12 cellular contexts compared by ENCODE assay signal in genomic region chr17:73312887-73313286, GRCh38. TPM values are rescaled to one million over a fixed set of nuclear protein-coding genes. Genes with fewer than 3 reads are reported as not detected.
DNase-seq lines count a peak whose midpoint lies in the region; ATAC-seq, FAIRE-seq and TF ChIP-seq lines count a peak whose summit lies in the region.
"Not testable (repeated sequence)": the region's sequence is repeated elsewhere in the genome, so short reads cannot be mapped to it uniquely, and the experiment has no call there.
"Had no signal": no experiment of that assay in that cellular context is flagged by ENCODE, and none has a peak within 500 bp of the region (broad histone marks: within the 10 kb centered on the region; RNA-seq: fewer than 3 reads in every experiment).

No MANE protein-coding gene starts in this region.

- TF ChIP-seq EP300 in A549 (IDR thresholded peaks at IDR 0.05), result not testable (repeated sequence)

- not testable (repeated sequence) for H3K36me3 ChIP-seq in HEK293 (ENCODE audit: control insufficient read depth in 2 of 2, insufficient read depth in 1 of 2, low read length in 2 of 2); Peyer's patch; endocrine pancreas (ENCODE audit: control insufficient read depth, insufficient read depth, low read length); keratinocyte (ENCODE audit: control insufficient read depth in 2 of 2, extremely low read depth in 1 of 2, insufficient read depth in 2 of 2, low read length in 2 of 2); small intestine (ENCODE audit: control insufficient read depth in 2 of 2, insufficient read depth in 2 of 2, low read length in 2 of 2)

- H3K9me3 Mint-ChIP-seq in activated naive CD8-positive, alpha-beta T cell (ENCODE audit: low read depth); nephron: not testable (repeated sequence)

- not testable (repeated sequence) for DNase-seq in A549 (ENCODE audit: low read depth in 1 of 2, low spot score in 1 of 2); Peyer's patch; keratinocyte (ENCODE audit: low read depth, low spot score); small intestine

- TF ChIP-seq RAD21 in A549 (conservative IDR thresholded peaks at IDR 0.05 in 1 of 2, IDR thresholded peaks at IDR 0.05 in 1 of 2), result not testable (repeated sequence)

- not testable (repeated sequence) for H3K27me3 ChIP-seq in Peyer's patch; endocrine pancreas (ENCODE audit: control insufficient read depth, insufficient read depth, low read length); keratinocyte (ENCODE audit: control insufficient read depth, extremely low read depth, insufficient read depth, low read length); small intestine (ENCODE audit: control insufficient read depth in 2 of 2, insufficient read depth in 2 of 2, low read length in 2 of 2)

- not testable (repeated sequence) for H3K9me3 ChIP-seq in A549; HEK293 (ENCODE audit: control insufficient read depth, insufficient read depth, low read depth, low read length); Peyer's patch; endocrine pancreas (ENCODE audit: control insufficient read depth, low read length); keratinocyte (ENCODE audit: control insufficient read depth, low read depth, low read length); small intestine (ENCODE audit: control insufficient read depth, low read depth)

- H3K4me1 ChIP-seq in A549 (peaks cover 27% of the 10 kb centered on the region), HEK293 (ENCODE audit: control insufficient read depth, insufficient read depth, low read length) (peaks cover 19% of the 10 kb centered on the region), Peyer's patch (peaks cover 0 to 29% (median 6%) of the 10 kb centered on the region in 4 donors), keratinocyte (ENCODE audit: control insufficient read depth, extremely low read depth, insufficient read depth, low read length) (peaks cover 50% of the 10 kb centered on the region)
- not testable (repeated sequence) for H3K4me1 ChIP-seq in endocrine pancreas (ENCODE audit: control insufficient read depth, insufficient read depth, low read length); small intestine (ENCODE audit: control insufficient read depth in 2 of 2, insufficient read depth in 1 of 2, low read depth in 1 of 2, low read length in 1 of 2)

- peaks cover 13% of the 10 kb centered on the region for H3K4me1 Mint-ChIP-seq in activated naive CD8-positive, alpha-beta T cell (ENCODE audit: low read depth)
- peaks cover 41% of the 10 kb centered on the region for H3K4me1 Mint-ChIP-seq in nephron

- H4K20me1 ChIP-seq in keratinocyte (ENCODE audit: control insufficient read depth, extremely low read depth, insufficient read depth, low read length), result not testable (repeated sequence)

- H3K4me3 ChIP-seq in A549; HEK293 (ENCODE audit: low read depth, low read length); keratinocyte (ENCODE audit: control insufficient read depth in 2 of 3, extremely low read depth in 1 of 3, insufficient read depth in 2 of 3, low read depth in 1 of 3, low read length in 3 of 3); small intestine (ENCODE audit: low read depth in 1 of 2, low read length in 2 of 2): not testable (repeated sequence)
- peak overlapping the region in 1 of 4 donors; percentile 93 for H3K4me3 ChIP-seq in Peyer's patch
- H3K4me3 ChIP-seq in endocrine pancreas (ENCODE audit: control insufficient read depth, insufficient read depth, low read length), result peak overlapping the region; percentile 50

- 84% methylated on average over 11 of the region's 11 CpGs for WGBS in A549 (ENCODE audit: missing lambda C conversion rate)
- 70 to 79% (median 75%) methylated on average over 10 to 11 of the region's 11 CpGs for WGBS in small intestine, 3 donors

- not testable (repeated sequence) for TF ChIP-seq POLR2A in A549 (IDR thresholded peaks at IDR 0.05; ENCODE audit: low read length); Peyer's patch (IDR thresholded peaks at IDR 0.05)

- not testable (repeated sequence) for H3K27me3 Mint-ChIP-seq in activated naive CD8-positive, alpha-beta T cell; nephron (ENCODE audit: low read depth)

- not testable (repeated sequence) for H3K9me1 ChIP-seq in keratinocyte (ENCODE audit: control insufficient read depth, extremely low read depth, insufficient read depth, low read length)

- H3K79me2 ChIP-seq in keratinocyte (ENCODE audit: control insufficient read depth, insufficient read depth, low read length), result peaks cover 15% of the 10 kb centered on the region

- not testable (repeated sequence) for H3K27ac Mint-ChIP-seq in activated naive CD8-positive, alpha-beta T cell
- peak overlapping the region in 1 of 3 experiments; percentile 83 for H3K27ac Mint-ChIP-seq in nephron

- TF ChIP-seq CTCF in A549 (IDR thresholded peaks at IDR 0.05); HEK293 (tag by site-specific recombination; IDR thresholded peaks at IDR 0.05); Peyer's patch (IDR thresholded peaks at IDR 0.05); keratinocyte (optimal IDR thresholded peaks at IDR 0.05 in 1 of 3, IDR thresholded peaks at IDR 0.05 in 1 of 3, conservative IDR thresholded peaks at IDR 0.05 in 1 of 3; ENCODE audit: extremely low read depth in 1 of 3, insufficient read depth in 2 of 3, low read length in 3 of 3); nephron (IDR thresholded peaks at IDR 0.05; ENCODE audit: unreplicated experiment in 3 of 3): not testable (repeated sequence)

- peak overlapping the region; percentile 88 for H3K4me2 ChIP-seq in A549
- peak overlapping the region; percentile 67 for H3K4me2 ChIP-seq in keratinocyte (ENCODE audit: control insufficient read depth, extremely low read depth, insufficient read depth, low read depth, low read length)

- CTCF ChIA-PET in A549 (lab: Yijun Ruan, JAX) (interaction anchor here (0.9 to 29.0 kb wide), 7 partner anchors 10 to 58 kb away, joined by 3 to 385 read pairs (median 14); no protein-coding TSS in a partner anchor), HEK293 (lab: Yijun Ruan, JAX) (interaction anchor here (0.6 to 7.7 kb wide), 3 partner anchors 57 to 734 kb away, joined by 3 to 50 read pairs (median 4); no protein-coding TSS in a partner anchor)

- H3K36me3 Mint-ChIP-seq in activated naive CD8-positive, alpha-beta T cell; nephron (ENCODE audit: low read depth): not testable (repeated sequence)

- H3K27ac ChIP-seq in A549 (peak overlapping the region; percentile 94 to 96), Peyer's patch (peak overlapping the region; percentile 81 to 99 (median 98)), keratinocyte (ENCODE audit: control insufficient read depth, insufficient read depth, low read length) (peak overlapping the region; percentile 80), small intestine (ENCODE audit: low read depth in 1 of 2, low read length in 1 of 2) (peak overlapping the region; percentile 93 to 100)
- H3K27ac ChIP-seq in HEK293 (ENCODE audit: extremely low read depth, low read depth, low read length), result not testable (repeated sequence)

- not testable (repeated sequence) for FAIRE-seq in A549 (lab: Jason Lieb, UNC); keratinocyte (lab: Jason Lieb, UNC); small intestine (lab: Jason Lieb, UNC)

- H3K9ac ChIP-seq in endocrine pancreas (ENCODE audit: control insufficient read depth, insufficient read depth, low read length), result peak overlapping the region; percentile 72
- H3K9ac ChIP-seq in keratinocyte (ENCODE audit: control insufficient read depth, extremely low read depth, insufficient read depth, low read length), result not testable (repeated sequence)

- not testable (repeated sequence) for ATAC-seq in A549

- dilution Hi-C loops in keratinocyte (cut with MboI; ENCODE audit: extremely low pct_ligation_motif_present, low sequenced_read_pairs), result not testable (repeated sequence)

- POLR2A ChIA-PET in A549 (lab: Yijun Ruan, JAX) (interaction anchor here (0.7 to 3.2 kb wide), 3 partner anchors 26 to 57 kb away, joined by 5 to 14 read pairs (median 5); no protein-coding TSS in a partner anchor), HEK293 (lab: Yijun Ruan, JAX) (interaction anchor here (1.0 to 2.7 kb wide), 2 partner anchors 14 to 31 kb away, joined by 3 to 33 read pairs; no protein-coding TSS in a partner anchor)

- not testable (repeated sequence) for H2AFZ ChIP-seq in keratinocyte (ENCODE audit: control insufficient read depth, low read length)

- peak overlapping the region; percentile 85 for H3K4me3 Mint-ChIP-seq in activated naive CD8-positive, alpha-beta T cell
- peak overlapping the region; percentile 81 to 98 (median 95) for H3K4me3 Mint-ChIP-seq in nephron

RNA-seq across cellular contexts. Expression of gene CDC42EP4, which starts 1.1 kb away (rescaled TPM):
- 32.9 and 33.8 TPM in 2 replicates for polyA plus RNA-seq in A549 (2011; rRNA removed)
- polyA plus RNA-seq in A549 (2012; cell fraction: cytosol; rRNA removed), result 40.9 and 72.3 TPM in 2 replicates
- polyA plus RNA-seq in A549 (2012; cell fraction: nucleus; rRNA removed), result 41.7 and 52.8 TPM in 2 replicates
- polyA plus RNA-seq in A549 (2017; fragmentation: RNase III; extraction: RNeasy Plus Mini Kit Qiagen cat#74134 plus additional on column Dnase treatment), result 60.1 to 66.3 TPM (median 65.7 TPM) in 3 replicates
- polyA minus RNA-seq in A549 (2011; rRNA and poly(A)+ RNA removed), result 64.6 and 69.0 TPM in 2 replicates
- 100 to 1,000 TPM in 2 of 4 donors, 10 to 100 TPM in 2; 33.8 to 127 (median 97.8) TPM for total RNA-seq in Peyer's patch
- polyA plus RNA-seq in keratinocyte, result 5.9 to 11.1 TPM (median 9.4 TPM) in 3 replicates
- 4.1 TPM for polyA plus RNA-seq in keratinocyte (2011; ENCODE audit: low read depth)
- polyA plus RNA-seq in keratinocyte (2011; cell fraction: cytosol; rRNA removed), result 7.5 and 10.9 TPM in 2 replicates
- polyA plus RNA-seq in keratinocyte (2011; cell fraction: nucleus; rRNA removed), result 7.4 and 11.1 TPM in 2 replicates
- polyA plus RNA-seq in keratinocyte (2012; ENCODE audit: low replicate concordance), result 9.2 and 14.3 TPM in 2 replicates
- 10.7 to 18.2 TPM (median 13.7 TPM) in 3 replicates for polyA minus RNA-seq in keratinocyte
- polyA minus RNA-seq in keratinocyte (2011; cell fraction: cytosol; rRNA and poly(A)+ RNA removed), result 16.1 TPM
- polyA minus RNA-seq in keratinocyte (2011; cell fraction: nucleus; rRNA and poly(A)+ RNA removed), result 14.0 and 17.1 TPM in 2 replicates
- polyA plus RNA-seq in small intestine, result 10 to 100 TPM; 46.5 to 60.8 (median 57.4) TPM

RNA-seq across cellular contexts. Expression of gene CPSF4L, which starts 51.2 kb away (rescaled TPM):
- polyA plus RNA-seq in A549 (2011; rRNA removed) (0.13 and 0.17 TPM in 2 replicates), A549 (2017; fragmentation: RNase III; extraction: RNeasy Plus Mini Kit Qiagen cat#74134 plus additional on column Dnase treatment) (not detected in 3 replicates), keratinocyte (not detected in 3 replicates), small intestine (not detected)
- not detected in 2 replicates for polyA plus RNA-seq in A549 (2012; cell fraction: cytosol; rRNA removed)
- polyA plus RNA-seq in A549 (2012; cell fraction: nucleus; rRNA removed), result 0.27 TPM in 1 of 2 replicates, not detected in the other
- not detected in 2 replicates for polyA minus RNA-seq in A549 (2011; rRNA and poly(A)+ RNA removed)
- not detected for total RNA-seq in Peyer's patch
- polyA plus RNA-seq in keratinocyte (2011; ENCODE audit: low read depth), result not detected
- not detected in 2 replicates for polyA plus RNA-seq in keratinocyte (2011; cell fraction: cytosol; rRNA removed)
- not detected in 2 replicates for polyA plus RNA-seq in keratinocyte (2011; cell fraction: nucleus; rRNA removed)
- not detected in 2 replicates for polyA plus RNA-seq in keratinocyte (2012; ENCODE audit: low replicate concordance)
- not detected in 3 replicates for polyA minus RNA-seq in keratinocyte
- polyA minus RNA-seq in keratinocyte (2011; cell fraction: cytosol; rRNA and poly(A)+ RNA removed), result not detected
- polyA minus RNA-seq in keratinocyte (2011; cell fraction: nucleus; rRNA and poly(A)+ RNA removed), result not detected in 2 replicates
- total RNA-seq: A172; activated CD4-positive, alpha-beta memory T cell treated with anti-CD3 and anti-CD28 coated beads for 36 hours; activated naive CD8-positive, alpha-beta T cell treated with anti-CD3 and anti-CD28 coated beads, Interleukin-2, amount 10 ng/mL, durations not matched to agents 7 days and 5 days; left ventricle myocardium superior had no signal
